1 cellular context compared by ENCODE assay signal in the genomic region with DNA sequence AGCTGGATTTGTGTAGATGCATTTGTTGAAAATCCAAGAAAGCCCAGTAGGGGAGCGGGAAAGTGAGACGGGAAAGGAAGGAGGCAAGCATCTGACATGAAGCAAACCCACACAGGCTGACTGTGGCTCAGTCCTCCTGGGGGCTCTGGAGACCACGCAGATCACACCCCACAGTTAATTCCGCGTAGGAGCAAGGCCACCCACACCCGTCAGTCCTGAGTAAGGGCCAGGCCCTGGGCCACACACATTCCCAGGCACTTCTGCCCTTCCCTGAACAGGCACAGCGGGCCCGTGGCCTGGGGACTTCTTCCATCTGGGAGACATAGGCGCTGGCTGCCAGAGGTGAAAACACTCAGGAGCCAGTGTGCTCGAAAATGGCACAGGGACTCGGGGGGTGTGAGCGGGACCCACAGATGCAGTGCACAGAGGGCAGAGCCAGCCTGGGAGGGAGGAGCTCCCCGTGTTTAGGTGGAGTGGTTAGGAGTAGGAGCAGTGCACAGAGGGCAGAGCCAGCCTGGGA.
TF ChIP-seq lines count a peak whose summit lies in the region.

No MANE protein-coding gene starts in this region.

TF ChIP-seq in liver, 16 proteins besides CTCF, POLR2A, EP300 and RAD21:
- TF ChIP-seq, protein P1, sequence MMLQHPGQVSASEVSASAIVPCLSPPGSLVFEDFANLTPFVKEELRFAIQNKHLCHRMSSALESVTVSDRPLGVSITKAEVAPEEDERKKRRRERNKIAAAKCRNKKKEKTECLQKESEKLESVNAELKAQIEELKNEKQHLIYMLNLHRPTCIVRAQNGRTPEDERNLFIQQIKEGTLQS (IDR thresholded peaks at IDR 0.05) = no peak
- TF ChIP-seq HNF4A (conservative IDR thresholded peaks at IDR 0.05) (no peak), SP1 (IDR thresholded peaks at IDR 0.05) (no peak)
- TF ChIP-seq, protein P2, sequence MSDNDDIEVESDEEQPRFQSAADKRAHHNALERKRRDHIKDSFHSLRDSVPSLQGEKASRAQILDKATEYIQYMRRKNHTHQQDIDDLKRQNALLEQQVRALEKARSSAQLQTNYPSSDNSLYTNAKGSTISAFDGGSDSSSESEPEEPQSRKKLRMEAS (IDR thresholded peaks at IDR 0.05) = no peak
